ENCODE assay signal across 13 cellular contexts in the genomic region with DNA sequence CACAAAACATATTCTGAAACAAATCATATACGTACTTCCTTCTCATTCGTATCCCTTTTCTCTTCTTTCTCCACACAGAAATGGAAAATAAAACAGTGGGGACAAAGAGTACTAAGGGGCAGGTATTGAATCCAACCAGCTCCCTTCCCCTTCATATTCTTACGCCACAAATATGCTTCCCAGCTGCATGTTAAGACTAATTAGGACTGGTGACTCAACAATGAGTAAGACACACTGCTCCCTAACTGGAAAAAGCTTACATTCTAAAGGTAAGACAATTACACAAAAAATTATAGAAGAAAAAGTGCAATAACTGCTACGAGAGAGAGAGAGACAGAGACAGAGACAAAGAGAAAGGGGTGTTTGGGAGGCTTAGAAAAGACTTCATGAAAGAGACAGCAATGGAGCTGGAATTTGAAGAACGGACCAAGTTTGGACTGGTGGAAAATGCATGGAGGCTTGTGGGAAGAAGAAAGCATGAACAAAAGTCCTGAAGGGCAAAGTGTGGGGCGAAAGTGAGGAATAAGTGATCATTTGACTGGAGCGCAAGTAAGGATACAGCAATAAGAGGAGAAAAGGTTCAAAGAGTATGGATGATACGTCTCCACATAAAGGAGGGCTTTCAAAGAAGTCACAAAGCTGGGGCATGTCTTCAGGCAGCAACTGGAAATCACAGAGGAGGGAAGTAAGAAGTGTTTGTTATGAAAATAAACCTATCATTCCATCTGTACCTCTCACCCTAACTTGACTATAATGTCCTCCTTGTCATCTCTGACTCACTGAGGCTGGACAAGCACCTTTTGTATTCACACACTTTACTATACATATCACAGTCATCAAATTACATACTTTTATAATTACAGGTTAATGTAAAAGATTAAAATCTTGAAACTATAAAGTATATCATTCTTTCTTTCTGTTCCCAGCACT. TPM values are rescaled to one million over a fixed set of nuclear protein-coding genes. Genes with fewer than 3 reads are reported as not detected.
DNase-seq lines count a peak whose midpoint lies in the region; ATAC-seq and TF ChIP-seq lines count a peak whose summit lies in the region.
"Had no signal": no experiment of that assay in that cellular context is flagged by ENCODE, and none has a peak within 500 bp of the region (broad histone marks: within the 10 kb centered on the region; RNA-seq: fewer than 3 reads in every experiment).

No MANE protein-coding gene starts in this region.

- no peaks in the 10 kb centered on the region for H3K9me3 Mint-ChIP-seq in natural killer cell
- H3K9me3 Mint-ChIP-seq: activated CD4-positive, alpha-beta memory T cell treated with anti-CD3 and anti-CD28 coated beads, Interleukin-2, amount 10 ng/mL, durations not matched to agents 7 days and 5 days; activated naive CD4-positive, alpha-beta T cell treated with anti-CD3 and anti-CD28 coated beads, Interleukin-2, amount 50 U/mL, for 24 hours had no signal

- H3K79me2 ChIP-seq in osteoblast (ENCODE audit: insufficient read depth, low read length): peaks cover 12% of the 10 kb centered on the region

- peaks cover 24% of the 10 kb centered on the region for H3K4me1 ChIP-seq in osteoblast (ENCODE audit: insufficient read depth, low read length)

- ATAC-seq in natural killer cell: no peak
- no peak for ATAC-seq in GM18520 (IDR thresholded peaks at IDR 0.05; ENCODE audit: unreplicated experiment)
- ATAC-seq: T-helper 17 cell had no signal

- H3K4me1 Mint-ChIP-seq in natural killer cell: peaks cover 0 to 5% of the 10 kb centered on the region in 2 donors
- H3K4me1 Mint-ChIP-seq: activated naive CD4-positive, alpha-beta T cell treated with anti-CD3 and anti-CD28 coated beads, Interleukin-2, amount 50 U/mL, for 24 hours had no signal

- no peak for TF ChIP-seq CTCF in osteoblast (IDR thresholded peaks at IDR 0.05; ENCODE audit: extremely low read depth, low read depth, low read length)
- TF ChIP-seq CTCF in natural killer cell (IDR thresholded peaks at IDR 0.05): no peak
- TF ChIP-seq CTCF in GM20000 (IDR thresholded peaks at IDR 0.05; ENCODE audit: extremely low read depth, missing control alignments): no peak

- H3K27me3 Mint-ChIP-seq in natural killer cell (ENCODE audit: low read depth in 2 of 2): no peaks in the 10 kb centered on the region
- H3K27me3 Mint-ChIP-seq: activated CD4-positive, alpha-beta memory T cell treated with anti-CD3 and anti-CD28 coated beads, Interleukin-2, amount 10 ng/mL, durations not matched to agents 7 days and 5 days; activated naive CD4-positive, alpha-beta T cell treated with anti-CD3 and anti-CD28 coated beads, Interleukin-2, amount 50 U/mL, for 24 hours; T-helper 17 cell had no signal

- H3K4me3 ChIP-seq in osteoblast (ENCODE audit: insufficient read depth, low read length): no peak overlapping the region

- no peaks in the 10 kb centered on the region for H3K27me3 ChIP-seq in osteoblast (ENCODE audit: insufficient read depth, low read length)

- H3K27ac ChIP-seq in epithelial cell of prostate (peak overlapping the region; percentile 99), osteoblast (ENCODE audit: low read depth, low read length) (peak overlapping the region; percentile 76)
- H3K27ac ChIP-seq: HL-60 had no signal

- H3K4me3 Mint-ChIP-seq in natural killer cell: no peak overlapping the region
- H3K4me3 Mint-ChIP-seq: activated CD4-positive, alpha-beta memory T cell treated with anti-CD3 and anti-CD28 coated beads, Interleukin-2, amount 10 ng/mL, durations not matched to agents 7 days and 5 days; activated naive CD4-positive, alpha-beta T cell treated with anti-CD3 and anti-CD28 coated beads, Interleukin-2, amount 50 U/mL, for 24 hours; T-helper 17 cell had no signal

- H3K36me3 ChIP-seq in osteoblast (ENCODE audit: insufficient read depth, low read length): peaks cover 19% of the 10 kb centered on the region

- peak; percentile 81 for DNase-seq in EL
- peak; percentile 86 for DNase-seq in RPMI7951 (ENCODE audit: low read depth)
- peak; percentile 88 for DNase-seq in epithelial cell of prostate (ENCODE audit: low read depth, low spot score)
- DNase-seq in osteoblast (ENCODE audit: insufficient read length, low spot score, missing footprints): no peak
- DNase-seq in effector CD8-positive, alpha-beta T cell (lab: John Stamatoyannopoulos, UW): no peak
- no peak for DNase-seq in natural killer cell
- DNase-seq in GM20000 (ENCODE audit: low spot score): no peak
- DNase-seq: activated CD4-positive, alpha-beta memory T cell treated with anti-CD3 and anti-CD28 coated beads, Interleukin-2, amount 10 ng/mL, durations not matched to agents 7 days and 5 days; NCI-H1105 treated with DMSO at 0.1 percent for 48 hours; T-helper 17 cell had no signal

- peaks cover 8% of the 10 kb centered on the region for H4K20me1 ChIP-seq in osteoblast (ENCODE audit: insufficient read depth, low read length)

- no peaks in the 10 kb centered on the region for H3K36me3 Mint-ChIP-seq in natural killer cell

- H2AFZ ChIP-seq in osteoblast (ENCODE audit: low read length): no peak overlapping the region

- H3K9me3 ChIP-seq in osteoblast (ENCODE audit: low read depth, low read length): no peaks in the 10 kb centered on the region

- intact Hi-C loops in natural killer cell (cut with micrococcal nuclease): no loop called here

- H3K4me2 ChIP-seq in osteoblast (ENCODE audit: insufficient read depth, low read length): peak overlapping the region; percentile 49

- H3K27ac Mint-ChIP-seq in natural killer cell: no peak overlapping the region
- H3K27ac Mint-ChIP-seq: activated CD4-positive, alpha-beta memory T cell treated with anti-CD3 and anti-CD28 coated beads, Interleukin-2, amount 10 ng/mL, durations not matched to agents 7 days and 5 days; activated naive CD4-positive, alpha-beta T cell treated with anti-CD3 and anti-CD28 coated beads, Interleukin-2, amount 50 U/mL, for 24 hours; T-helper 17 cell had no signal

RNA-seq across cellular contexts. Expression of gene RYK, which starts 49.2 kb away (rescaled TPM):
- 88.9 and 89.6 TPM in 2 replicates for total RNA-seq in RPMI7951 (2014; rRNA removed; shearing (Covaris generic))
- total RNA-seq in osteoblast (108 and 117 TPM in 2 replicates), natural killer cell (10 to 100 TPM; 56.7 to 69.5 (median 56.8) TPM)

Comparison
In these comparisons a context has a peak if more than half of its experiments do, and no peak if none do; other contexts are left out.
1. DNase-seq: peak in EL (single experiment), RPMI7951 (single experiment) and epithelial cell of prostate (single experiment); none in osteoblast (single experiment), effector CD8-positive, alpha-beta T cell (single experiment), natural killer cell (single experiment) and GM20000 (single experiment).